In the genomic region with DNA sequence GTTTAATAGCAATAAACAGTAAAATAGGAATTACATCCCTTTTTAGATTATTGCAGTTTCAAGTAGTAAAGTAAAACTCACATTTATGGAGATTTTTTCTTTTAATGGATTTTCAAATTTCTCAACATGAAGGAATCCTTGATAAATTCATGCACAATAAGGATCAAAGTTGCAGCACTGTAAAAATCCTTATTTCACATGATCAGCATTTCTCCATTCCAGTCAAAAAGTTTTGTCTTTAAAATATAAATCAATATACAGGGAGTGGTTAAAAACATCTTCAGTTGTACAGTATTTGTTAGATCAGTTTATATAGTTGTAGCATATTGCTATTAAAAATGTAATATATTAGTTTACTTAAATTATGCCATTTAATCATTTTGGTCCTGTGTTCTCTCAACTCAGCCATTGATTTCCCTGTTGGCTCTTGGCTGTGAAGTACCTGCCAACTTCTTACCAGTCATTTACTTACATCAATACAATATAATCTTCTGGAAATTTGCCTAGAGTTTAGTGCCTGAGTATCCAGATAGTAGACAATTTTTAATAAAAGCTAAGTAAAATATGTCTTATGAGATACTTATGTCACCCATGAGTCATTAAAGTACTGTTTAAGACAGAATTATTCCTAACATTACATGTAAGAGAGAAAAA, we compare ENCODE assay signal across 3 cellular contexts.
A peak's percentile ranks its signal among the peaks of the same experiment; 100 is the strongest.
TF ChIP-seq lines count a peak whose summit lies in the region.

No MANE protein-coding gene starts in this region.

TF ChIP-seq in SK-N-SH treated with all-trans-retinoic acid at 6 μM for 48 hours, 23 proteins besides CTCF, POLR2A, EP300 and RAD21:
- TF ChIP-seq ISL1 (CRISPR knock-in tag; IDR thresholded peaks at IDR 0.05) (peak; percentile 40), PPARA (CRISPR knock-in tag; IDR thresholded peaks at IDR 0.05; ENCODE audit: borderline replicate concordance) (no peak)

TF ChIP-seq in SK-N-SH, 30 proteins besides CTCF, POLR2A, EP300 and RAD21:
- no peak for TF ChIP-seq CHD2 (IDR thresholded peaks at IDR 0.05; ENCODE audit: low read length, partially characterized antibody)
- TF ChIP-seq, protein P1, sequence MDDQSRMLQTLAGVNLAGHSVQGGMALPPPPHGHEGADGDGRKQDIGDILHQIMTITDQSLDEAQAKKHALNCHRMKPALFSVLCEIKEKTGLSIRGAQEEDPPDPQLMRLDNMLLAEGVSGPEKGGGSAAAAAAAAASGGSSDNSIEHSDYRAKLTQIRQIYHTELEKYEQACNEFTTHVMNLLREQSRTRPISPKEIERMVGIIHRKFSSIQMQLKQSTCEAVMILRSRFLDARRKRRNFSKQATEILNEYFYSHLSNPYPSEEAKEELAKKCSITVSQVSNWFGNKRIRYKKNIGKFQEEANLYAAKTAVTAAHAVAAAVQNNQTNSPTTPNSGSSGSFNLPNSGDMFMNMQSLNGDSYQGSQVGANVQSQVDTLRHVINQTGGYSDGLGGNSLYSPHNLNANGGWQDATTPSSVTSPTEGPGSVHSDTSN (IDR thresholded peaks at IDR 0.05), result no peak
- no peak for TF ChIP-seq RXRA (IDR thresholded peaks at IDR 0.05; ENCODE audit: borderline replicate concordance, low read depth)
- TF ChIP-seq RCOR1 (IDR thresholded peaks at IDR 0.05; ENCODE audit: low read length), result no peak
- TF ChIP-seq, protein P2, sequence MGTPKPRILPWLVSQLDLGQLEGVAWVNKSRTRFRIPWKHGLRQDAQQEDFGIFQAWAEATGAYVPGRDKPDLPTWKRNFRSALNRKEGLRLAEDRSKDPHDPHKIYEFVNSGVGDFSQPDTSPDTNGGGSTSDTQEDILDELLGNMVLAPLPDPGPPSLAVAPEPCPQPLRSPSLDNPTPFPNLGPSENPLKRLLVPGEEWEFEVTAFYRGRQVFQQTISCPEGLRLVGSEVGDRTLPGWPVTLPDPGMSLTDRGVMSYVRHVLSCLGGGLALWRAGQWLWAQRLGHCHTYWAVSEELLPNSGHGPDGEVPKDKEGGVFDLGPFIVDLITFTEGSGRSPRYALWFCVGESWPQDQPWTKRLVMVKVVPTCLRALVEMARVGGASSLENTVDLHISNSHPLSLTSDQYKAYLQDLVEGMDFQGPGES (IDR thresholded peaks at IDR 0.05; ENCODE audit: low read depth, low read length), result no peak
- TF ChIP-seq, protein P3, sequence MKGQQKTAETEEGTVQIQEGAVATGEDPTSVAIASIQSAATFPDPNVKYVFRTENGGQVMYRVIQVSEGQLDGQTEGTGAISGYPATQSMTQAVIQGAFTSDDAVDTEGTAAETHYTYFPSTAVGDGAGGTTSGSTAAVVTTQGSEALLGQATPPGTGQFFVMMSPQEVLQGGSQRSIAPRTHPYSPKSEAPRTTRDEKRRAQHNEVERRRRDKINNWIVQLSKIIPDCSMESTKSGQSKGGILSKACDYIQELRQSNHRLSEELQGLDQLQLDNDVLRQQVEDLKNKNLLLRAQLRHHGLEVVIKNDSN (IDR thresholded peaks at IDR 0.05; ENCODE audit: borderline replicate concordance, low read depth), result no peak
- TF ChIP-seq MXI1 (IDR thresholded peaks at IDR 0.05; ENCODE audit: low read depth, low read length), result no peak
- no peak for TF ChIP-seq TEAD4 (IDR thresholded peaks at IDR 0.05; ENCODE audit: borderline replicate concordance, insufficient read depth)
- no peak for TF ChIP-seq JUND (IDR thresholded peaks at IDR 0.05)
- TF ChIP-seq, protein P4, sequence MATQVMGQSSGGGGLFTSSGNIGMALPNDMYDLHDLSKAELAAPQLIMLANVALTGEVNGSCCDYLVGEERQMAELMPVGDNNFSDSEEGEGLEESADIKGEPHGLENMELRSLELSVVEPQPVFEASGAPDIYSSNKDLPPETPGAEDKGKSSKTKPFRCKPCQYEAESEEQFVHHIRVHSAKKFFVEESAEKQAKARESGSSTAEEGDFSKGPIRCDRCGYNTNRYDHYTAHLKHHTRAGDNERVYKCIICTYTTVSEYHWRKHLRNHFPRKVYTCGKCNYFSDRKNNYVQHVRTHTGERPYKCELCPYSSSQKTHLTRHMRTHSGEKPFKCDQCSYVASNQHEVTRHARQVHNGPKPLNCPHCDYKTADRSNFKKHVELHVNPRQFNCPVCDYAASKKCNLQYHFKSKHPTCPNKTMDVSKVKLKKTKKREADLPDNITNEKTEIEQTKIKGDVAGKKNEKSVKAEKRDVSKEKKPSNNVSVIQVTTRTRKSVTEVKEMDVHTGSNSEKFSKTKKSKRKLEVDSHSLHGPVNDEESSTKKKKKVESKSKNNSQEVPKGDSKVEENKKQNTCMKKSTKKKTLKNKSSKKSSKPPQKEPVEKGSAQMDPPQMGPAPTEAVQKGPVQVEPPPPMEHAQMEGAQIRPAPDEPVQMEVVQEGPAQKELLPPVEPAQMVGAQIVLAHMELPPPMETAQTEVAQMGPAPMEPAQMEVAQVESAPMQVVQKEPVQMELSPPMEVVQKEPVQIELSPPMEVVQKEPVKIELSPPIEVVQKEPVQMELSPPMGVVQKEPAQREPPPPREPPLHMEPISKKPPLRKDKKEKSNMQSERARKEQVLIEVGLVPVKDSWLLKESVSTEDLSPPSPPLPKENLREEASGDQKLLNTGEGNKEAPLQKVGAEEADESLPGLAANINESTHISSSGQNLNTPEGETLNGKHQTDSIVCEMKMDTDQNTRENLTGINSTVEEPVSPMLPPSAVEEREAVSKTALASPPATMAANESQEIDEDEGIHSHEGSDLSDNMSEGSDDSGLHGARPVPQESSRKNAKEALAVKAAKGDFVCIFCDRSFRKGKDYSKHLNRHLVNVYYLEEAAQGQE (IDR thresholded peaks at IDR 0.05; ENCODE audit: low read depth, low read length), result no peak
- TF ChIP-seq SIN3A (IDR thresholded peaks at IDR 0.05; ENCODE audit: borderline replicate concordance, low read depth, low read length), result no peak
- TF ChIP-seq TAF1 (IDR thresholded peaks at IDR 0.05; ENCODE audit: borderline replicate concordance, low read depth, low read length), result no peak
- TF ChIP-seq, protein P5, sequence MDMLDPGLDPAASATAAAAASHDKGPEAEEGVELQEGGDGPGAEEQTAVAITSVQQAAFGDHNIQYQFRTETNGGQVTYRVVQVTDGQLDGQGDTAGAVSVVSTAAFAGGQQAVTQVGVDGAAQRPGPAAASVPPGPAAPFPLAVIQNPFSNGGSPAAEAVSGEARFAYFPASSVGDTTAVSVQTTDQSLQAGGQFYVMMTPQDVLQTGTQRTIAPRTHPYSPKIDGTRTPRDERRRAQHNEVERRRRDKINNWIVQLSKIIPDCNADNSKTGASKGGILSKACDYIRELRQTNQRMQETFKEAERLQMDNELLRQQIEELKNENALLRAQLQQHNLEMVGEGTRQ (IDR thresholded peaks at IDR 0.05; ENCODE audit: borderline replicate concordance, low read depth, low read length), result no peak
- no peak for TF ChIP-seq MEF2A (IDR thresholded peaks at IDR 0.05; ENCODE audit: borderline replicate concordance, low read depth)
- TF ChIP-seq GATA2 (CRISPR knock-in tag; IDR thresholded peaks at IDR 0.05), result no peak

TF ChIP-seq in K562, 482 proteins besides CTCF, POLR2A, EP300 and RAD21:
- TF ChIP-seq MAFF (IDR thresholded peaks at IDR 0.05; ENCODE audit: low read length) (0 out of 2 replicates have a peak, but pooled peaks have one; percentile 21), C11orf30 (IDR thresholded peaks at IDR 0.05; ENCODE audit: low read depth) (peak; percentile 34; the same call in 1 of the 2 replicates), ZNF316 (IDR thresholded peaks at IDR 0.05) (peak; percentile 68)
- TF ChIP-seq, protein P6, sequence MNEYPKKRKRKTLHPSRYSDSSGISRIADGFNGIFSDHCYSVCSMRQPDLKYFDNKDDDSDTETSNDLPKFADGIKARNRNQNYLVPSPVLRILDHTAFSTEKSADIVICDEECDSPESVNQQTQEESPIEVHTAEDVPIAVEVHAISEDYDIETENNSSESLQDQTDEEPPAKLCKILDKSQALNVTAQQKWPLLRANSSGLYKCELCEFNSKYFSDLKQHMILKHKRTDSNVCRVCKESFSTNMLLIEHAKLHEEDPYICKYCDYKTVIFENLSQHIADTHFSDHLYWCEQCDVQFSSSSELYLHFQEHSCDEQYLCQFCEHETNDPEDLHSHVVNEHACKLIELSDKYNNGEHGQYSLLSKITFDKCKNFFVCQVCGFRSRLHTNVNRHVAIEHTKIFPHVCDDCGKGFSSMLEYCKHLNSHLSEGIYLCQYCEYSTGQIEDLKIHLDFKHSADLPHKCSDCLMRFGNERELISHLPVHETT (CRISPR knock-in tag; conservative IDR thresholded peaks at IDR 0.05 in 1 of 2, IDR thresholded peaks at IDR 0.05 in 1 of 2), result no peak
